18 cellular contexts compared by ENCODE assay signal in genomic region chr11:13896990-13897353, GRCh38.
DNase-seq lines count a peak whose midpoint lies in the region; ATAC-seq, FAIRE-seq and TF ChIP-seq lines count a peak whose summit lies in the region.
"Had no signal": no experiment of that assay in that cellular context is flagged by ENCODE, and none has a peak within 500 bp of the region (broad histone marks: within the 10 kb centered on the region; RNA-seq: fewer than 3 reads in every experiment).

No MANE protein-coding gene starts in this region.

- no peaks in the 10 kb centered on the region for H3K27me3 ChIP-seq in right lobe of liver
- H3K27me3 ChIP-seq in HepG2 (ENCODE audit: control insufficient read depth in 1 of 2, insufficient read depth in 2 of 2, low read length in 2 of 2), result no peaks in the 10 kb centered on the region
- H3K27me3 ChIP-seq in upper lobe of right lung, result no peaks in the 10 kb centered on the region
- H3K27me3 ChIP-seq in spleen (replicated peaks in 1 of 7), result no peaks in the 10 kb centered on the region

- DNase-seq in right lobe of liver (no peak), HepG2 (ENCODE audit: low spot score) (no peak), kidney (peak; percentile 73), upper lobe of right lung (no peak), activated gamma-delta T cell (lab: John Stamatoyannopoulos, UW) (no peak), spleen (no peak)
- DNase-seq: AML-193; CD4-positive, alpha-beta T cell; DMS 273 treated with DMSO at 0.1 percent for 48 hours; GM23248 had no signal

- TF ChIP-seq EP300 in HepG2 (IDR thresholded peaks at IDR 0.05; ENCODE audit: low read depth in 2 of 2, low read length in 2 of 2), result no peak
- TF ChIP-seq EP300 in HepG2 (CRISPR knock-in tag; IDR thresholded peaks at IDR 0.05; ENCODE audit: borderline replicate concordance), result no peak

- H3K9me3 Mint-ChIP-seq in nephron, result peaks cover 2% of the 10 kb centered on the region
- H3K9me3 Mint-ChIP-seq: CD4-positive, alpha-beta T cell had no signal

- peaks cover 21% of the 10 kb centered on the region for H3K4me1 Mint-ChIP-seq in nephron

- TF ChIP-seq RAD21 in HepG2 (CRISPR knock-in tag; IDR thresholded peaks at IDR 0.05), result no peak

- TF ChIP-seq POLR2A in right lobe of liver (IDR thresholded peaks at IDR 0.05) (no peak), HepG2 (IDR thresholded peaks at IDR 0.05; ENCODE audit: insufficient read depth in 1 of 2, low read depth in 2 of 2, low read length in 2 of 2) (no peak), spleen (IDR thresholded peaks at IDR 0.05) (no peak)

- 40% methylated on average over 3 of the region's 7 CpGs for WGBS in right lobe of liver (ENCODE audit: insufficient coverage, low coverage, low lambda C conversion rate, missing lambda C conversion rate)
- 30% methylated on average over 7 of the region's 7 CpGs for WGBS in HepG2 (ENCODE audit: low lambda C conversion rate)
- 76 to 85% (median 83%) methylated on average over 7 of the region's 7 CpGs for WGBS in spleen, 5 donors

- H3K36me3 ChIP-seq in right lobe of liver (no peaks in the 10 kb centered on the region), HepG2 (replicated peaks in 1 of 2; ENCODE audit: control insufficient read depth in 1 of 2, insufficient read depth in 2 of 2, low read length in 2 of 2) (no peaks in the 10 kb centered on the region), kidney (ENCODE audit: control insufficient read depth in 1 of 2, insufficient read depth in 2 of 2, low read length in 2 of 2) (no peaks in the 10 kb centered on the region), upper lobe of right lung (no peaks in the 10 kb centered on the region), spleen (no peaks in the 10 kb centered on the region)

- no peaks in the 10 kb centered on the region for H3K79me2 ChIP-seq in HepG2 (ENCODE audit: insufficient read depth, low read length)

- no peaks in the 10 kb centered on the region for H3K36me3 Mint-ChIP-seq in nephron (ENCODE audit: low read depth)

- H3K9me3 ChIP-seq in right lobe of liver, result no peaks in the 10 kb centered on the region
- no peaks in the 10 kb centered on the region for H3K9me3 ChIP-seq in HepG2 (ENCODE audit: low read length)
- H3K9me3 ChIP-seq in kidney (ENCODE audit: control insufficient read depth in 1 of 2, low read length in 2 of 2), result no peaks in the 10 kb centered on the region
- H3K9me3 ChIP-seq in upper lobe of right lung, result no peaks in the 10 kb centered on the region
- H3K9me3 ChIP-seq in spleen, result no peaks in the 10 kb centered on the region

- H3K9ac ChIP-seq in HepG2 (ENCODE audit: insufficient read depth, low read depth, low read length) (no peak overlapping the region), kidney (ENCODE audit: low read length in 2 of 2) (no peak overlapping the region)
- H3K9ac ChIP-seq: GM23248 had no signal

- FAIRE-seq in HepG2 (lab: Jason Lieb, UNC), result no peak
- no peak for FAIRE-seq in kidney (lab: Jason Lieb, UNC)
- FAIRE-seq: GM12878, GM18507, H54 had no signal

- TF ChIP-seq CTCF in right lobe of liver (IDR thresholded peaks at IDR 0.05), result no peak
- TF ChIP-seq CTCF in HepG2 (CRISPR knock-in tag; IDR thresholded peaks at IDR 0.05), result no peak
- no peak for TF ChIP-seq CTCF in kidney (IDR thresholded peaks at IDR 0.05; ENCODE audit: borderline replicate concordance, extremely low read depth, insufficient read depth)
- TF ChIP-seq CTCF in nephron (IDR thresholded peaks at IDR 0.05; ENCODE audit: unreplicated experiment in 3 of 3), result no peak
- no peak for TF ChIP-seq CTCF in upper lobe of right lung (IDR thresholded peaks at IDR 0.05)
- no peak for TF ChIP-seq CTCF in spleen (IDR thresholded peaks at IDR 0.05 in 8 of 11, conservative IDR thresholded peaks at IDR 0.05 in 3 of 11)

- no TSS peak for BruUV-seq in HepG2 (replicated peaks; lab: Mats Ljungman, UMichigan)

- H3K4me3 ChIP-seq in right lobe of liver (no peak overlapping the region), HepG2 (replicated peaks in 1 of 3; ENCODE audit: insufficient read depth in 1 of 3, low read depth in 2 of 3, low read length in 3 of 3) (no peak overlapping the region), kidney (ENCODE audit: low read length in 2 of 2) (no peak overlapping the region), upper lobe of right lung (no peak overlapping the region), spleen (no peak overlapping the region)
- H3K4me3 ChIP-seq: GM12878, GM23248 had no signal

- H4K20me1 ChIP-seq in HepG2 (ENCODE audit: insufficient read depth, low read length), result no peaks in the 10 kb centered on the region

- H3K27me3 Mint-ChIP-seq in nephron (ENCODE audit: low read depth), result peaks cover 8% of the 10 kb centered on the region
- H3K27me3 Mint-ChIP-seq: CD4-positive, alpha-beta T cell had no signal

- intact Hi-C loops in right lobe of liver (cut with DNase I) (no loop called here), HepG2 (cut with micrococcal nuclease; ENCODE audit: unreplicated experiment) (no loop called here), kidney (cut with DNase I) (no loop called here), upper lobe of right lung (cut with DNase I) (no loop called here), spleen (cut with DNase I; ENCODE audit: low total_unique reads) (no loop called here)

- H2AFZ ChIP-seq in HepG2 (ENCODE audit: low read length), result no peak overlapping the region
- H2AFZ ChIP-seq: GM23248 had no signal

- H3K4me1 ChIP-seq in right lobe of liver (peaks cover 0 to 3% (median 0%) of the 10 kb centered on the region in 4 donors), HepG2 (ENCODE audit: insufficient read depth, low read length) (no peaks in the 10 kb centered on the region), kidney (ENCODE audit: control insufficient read depth in 1 of 2, insufficient read depth in 1 of 2, low read depth in 1 of 2, low read length in 2 of 2) (peaks cover 9 to 10% of the 10 kb centered on the region in 2 donors), upper lobe of right lung (no peaks in the 10 kb centered on the region), spleen (no peaks in the 10 kb centered on the region)

- CTCF ChIA-PET in HepG2 (lab: Yijun Ruan, JAX; ENCODE audit: low intra/inter-chr PET ratio, low total read pairs), result no interaction called here

- POLR2A ChIA-PET in HepG2 (lab: Yijun Ruan, JAX), result no interaction called here

- in situ Hi-C loops in HepG2 (cut with HindIII; ENCODE audit: extremely low pct_ligation_motif_present, low pct_unique_long_range_greater_than_20kb), result no loop called here

- ATAC-seq in right lobe of liver (peak in 3 of 4 donors; percentile 7 to 27 (median 23)), HepG2 (no peak), upper lobe of right lung (peak; percentile 43), HG03159 (IDR thresholded peaks at IDR 0.05; ENCODE audit: unreplicated experiment) (no peak)
- ATAC-seq: GM12878, HCT116 had no signal

- H3K4me2 ChIP-seq in HepG2 (ENCODE audit: low read depth, low read length), result no peak overlapping the region

- H3K27ac ChIP-seq in right lobe of liver (no peak overlapping the region), HepG2 (ENCODE audit: extremely low read length, insufficient read depth, low read length) (no peak overlapping the region), kidney (ENCODE audit: low read depth in 2 of 2, low read length in 2 of 2) (peak overlapping the region in 1 of 2 donors; percentile 20), upper lobe of right lung (no peak overlapping the region), spleen (no peak overlapping the region)
- H3K27ac ChIP-seq: 22Rv1, GM23248, HL-60 had no signal

- H3K27ac Mint-ChIP-seq in nephron, result peak overlapping the region; percentile 86 to 90 (median 88)
- H3K27ac Mint-ChIP-seq: CD4-positive, alpha-beta T cell had no signal

- no peak overlapping the region for H3K4me3 Mint-ChIP-seq in nephron
- H3K4me3 Mint-ChIP-seq: CD4-positive, alpha-beta T cell had no signal

TF ChIP-seq in HepG2, 621 proteins besides CTCF, POLR2A, EP300 and RAD21 (continues in another document):
- TF ChIP-seq ZNF280B (CRISPR knock-in tag; IDR thresholded peaks at IDR 0.05; ENCODE audit: borderline replicate concordance) (no peak), ZNF710 (CRISPR knock-in tag; IDR thresholded peaks at IDR 0.05; ENCODE audit: borderline replicate concordance) (no peak), ZNF891 (CRISPR knock-in tag; IDR thresholded peaks at IDR 0.05) (no peak), TFE3 (CRISPR knock-in tag; IDR thresholded peaks at IDR 0.05) (no peak)

Comparison
In these comparisons a context has a peak if more than half of its experiments do, and no peak if none do; other contexts are left out.
1. ATAC-seq: peak in right lobe of liver (3 of 4) and upper lobe of right lung (single experiment); none in HepG2 (single experiment) and HG03159 (single experiment).